ENCODE assay signal across 8 cellular contexts in genomic region chr1:156852414-156852874, GRCh38. TPM values are rescaled to one million over a fixed set of nuclear protein-coding genes. Genes with fewer than 3 reads are reported as not detected.
DNase-seq lines count a peak whose midpoint lies in the region; ATAC-seq and TF ChIP-seq lines count a peak whose summit lies in the region.
"Had no signal": no experiment of that assay in that cellular context is flagged by ENCODE, and none has a peak within 500 bp of the region (broad histone marks: within the 10 kb centered on the region; RNA-seq: fewer than 3 reads in every experiment).

No MANE protein-coding gene starts in this region.

- intact Hi-C loops in transverse colon (cut with DNase I; ENCODE audit: low total_unique reads): loop anchor here (10.0 kb wide), 1 partner anchor 158 kb away; no protein-coding TSS in a partner anchor

- TF ChIP-seq CTCF in transverse colon (IDR thresholded peaks at IDR 0.05): no peak

- no peak for TF ChIP-seq POLR2A in transverse colon (IDR thresholded peaks at IDR 0.05)

- H3K4me1 ChIP-seq in SJCRH30 (peaks cover 16% of the 10 kb centered on the region), transverse colon (peaks cover 0 to 13% (median 0%) of the 10 kb centered on the region in 4 donors)
- peaks cover 14% of the 10 kb centered on the region for H3K4me1 ChIP-seq in effector memory CD4-positive, alpha-beta T cell (ENCODE audit: control insufficient read depth, insufficient read depth, low read length, poor library complexity, severe bottlenecking)

- H3K27ac ChIP-seq in SJCRH30: no peak overlapping the region
- H3K27ac ChIP-seq in transverse colon: no peak overlapping the region
- H3K27ac ChIP-seq in effector memory CD4-positive, alpha-beta T cell (ENCODE audit: insufficient read depth, low read length, poor library complexity, severe bottlenecking): no peak overlapping the region

- H3K4me3 ChIP-seq in SJCRH30: no peak overlapping the region
- no peak overlapping the region for H3K4me3 ChIP-seq in transverse colon
- no peak overlapping the region for H3K4me3 ChIP-seq in effector memory CD4-positive, alpha-beta T cell (ENCODE audit: insufficient read depth, low read depth, low read length, poor library complexity, severe bottlenecking)

- H3K27me3 ChIP-seq in SJCRH30 (no peaks in the 10 kb centered on the region), transverse colon (peaks cover 39% of the 10 kb centered on the region)
- H3K27me3 ChIP-seq in effector memory CD4-positive, alpha-beta T cell (replicated peaks; ENCODE audit: control insufficient read depth, insufficient read depth, low read length, poor library complexity, severe bottlenecking): no peaks in the 10 kb centered on the region

- in situ Hi-C loops in transverse colon (cut with MboI; ENCODE audit: low pct_ligation_motif_present in 1 of 4, low pct_unique_long_range_greater_than_20kb in 1 of 4, low sequenced_read_pairs in 3 of 4): loop anchor here in 2 of 4 donors (25.0 kb wide), 1 partner anchor 165 kb away; the partner anchor contains the start of gene NES (in 2 of the 2)

- ATAC-seq in HG03135 (IDR thresholded peaks at IDR 0.05; ENCODE audit: unreplicated experiment) (no peak), GM19452 (IDR thresholded peaks at IDR 0.05; ENCODE audit: unreplicated experiment) (no peak)

- no peaks in the 10 kb centered on the region for H3K36me3 ChIP-seq in SJCRH30
- H3K36me3 ChIP-seq in transverse colon: no peaks in the 10 kb centered on the region
- H3K36me3 ChIP-seq in effector memory CD4-positive, alpha-beta T cell (ENCODE audit: control insufficient read depth, insufficient read depth, low read length): no peaks in the 10 kb centered on the region

- H3K9me3 ChIP-seq in SJCRH30 (replicated peaks) (no peaks in the 10 kb centered on the region), transverse colon (no peaks in the 10 kb centered on the region)
- H3K9me3 ChIP-seq in effector memory CD4-positive, alpha-beta T cell (ENCODE audit: control insufficient read depth, low read length): no peaks in the 10 kb centered on the region

- WGBS in transverse colon (ENCODE audit: low coverage in 1 of 2), 2 donors: 44% methylated on average over 8 of the region's 9 CpGs; no CpG with 5 or more reads in 1 of the 2 donors

- no peak for TF ChIP-seq EP300 in transverse colon (IDR thresholded peaks at IDR 0.05; ENCODE audit: low read depth)

- DNase-seq in NCI-H1105 treated with DMSO at 0.1 percent for 48 hours (lab: John Stamatoyannopoulos, UW) (peak; percentile 88), SJCRH30 (peak; percentile 88 to 89), iris pigment epithelial cell (ENCODE audit: low read depth) (peak; percentile 30), transverse colon (peak; percentile 34)
- DNase-seq in effector memory CD4-positive, alpha-beta T cell: no peak

RNA-seq across cellular contexts. Expression of gene INSRR, which starts 6.5 kb away (rescaled TPM):
- not detected in 2 replicates for total RNA-seq in SJCRH30 (2014; rRNA removed; shearing (Covaris generic))
- total RNA-seq in transverse colon: not detected
- total RNA-seq: kidney epithelial cell had no signal

RNA-seq across cellular contexts. Expression of gene NTRK1, which starts 8.2 kb away (rescaled TPM):
- not detected in 2 replicates for total RNA-seq in SJCRH30 (2014; rRNA removed; shearing (Covaris generic))
- total RNA-seq in transverse colon: 1 to 10 TPM in 1 of 4 donors, under 1 TPM in 2, not detected in 1; 0.20 to 2.6 (median 0.64) TPM
- total RNA-seq: kidney epithelial cell had no signal

RNA-seq across cellular contexts. Expression of gene SH2D2A, which starts 35.8 kb away (rescaled TPM):
- total RNA-seq in SJCRH30 (2014; rRNA removed; shearing (Covaris generic)): 0.30 TPM in 1 of 2 replicates, not detected in the other
- 1 to 10 TPM in 3 of 4 donors, not detected in 1; 1.9 to 5.9 (median 3.4) TPM for total RNA-seq in transverse colon

RNA-seq across cellular contexts. Expression of gene PEAR1, which starts 41.1 kb away (rescaled TPM):
- not detected in 2 replicates for total RNA-seq in SJCRH30 (2014; rRNA removed; shearing (Covaris generic))
- total RNA-seq in transverse colon: 1 to 10 TPM; 1.8 to 5.6 (median 3.7) TPM

Comparison
In these comparisons a context has a peak if more than half of its experiments do, and no peak if none do; other contexts are left out.
1. DNase-seq: peak in NCI-H1105 treated with DMSO at 0.1 percent for 48 hours (single experiment), SJCRH30 (2 of 2), iris pigment epithelial cell (single experiment) and transverse colon (single experiment); none in effector memory CD4-positive, alpha-beta T cell (0 of 3).